ENCODE assay signal across 8 cellular contexts in genomic region chr13:113724780-113725315, GRCh38. TPM values are rescaled to one million over a fixed set of nuclear protein-coding genes. Genes with fewer than 3 reads are reported as not detected.
DNase-seq lines count a peak whose midpoint lies in the region; ATAC-seq and TF ChIP-seq lines count a peak whose summit lies in the region.

No MANE protein-coding gene starts in this region.

- H3K36me3 ChIP-seq in fibroblast of lung (ENCODE audit: control insufficient read depth, insufficient read depth, low read length): no peaks in the 10 kb centered on the region

- H3K9me3 ChIP-seq in fibroblast of lung (ENCODE audit: control insufficient read depth, insufficient read depth, low read depth, low read length): no peaks in the 10 kb centered on the region

- peak overlapping the region; percentile 23 for H2AFZ ChIP-seq in fibroblast of lung (ENCODE audit: low read length)

- TF ChIP-seq CTCF in fibroblast of lung (conservative IDR thresholded peaks at IDR 0.05 in 1 of 2, IDR thresholded peaks at IDR 0.05 in 1 of 2; ENCODE audit: low read depth in 1 of 2, low read length in 2 of 2): peak; percentile 71
- TF ChIP-seq CTCF in nephron (IDR thresholded peaks at IDR 0.05; ENCODE audit: unreplicated experiment in 3 of 3): peak; percentile 85 to 88 (median 86)

- H3K9ac ChIP-seq in fibroblast of lung (ENCODE audit: insufficient read depth, low read length): no peak overlapping the region

- ATAC-seq in HG03135 (IDR thresholded peaks at IDR 0.05; ENCODE audit: unreplicated experiment): peak; percentile 75
- ATAC-seq in activated T-cell treated with anti-CD3 and anti-CD28 coated beads, Interleukin-2, amount 50 U/mL, for 72 hours (replicated peaks in 1 of 2): peak; percentile 93 to 96

- peak overlapping the region; percentile 82 for H3K4me3 Mint-ChIP-seq in activated T-cell treated with anti-CD3 and anti-CD28 coated beads, Interleukin-2, amount 50 U/mL, for 72 hours
- H3K4me3 Mint-ChIP-seq in nephron: peak overlapping the region; percentile 76 to 81 (median 78)

- peaks cover 6% of the 10 kb centered on the region for H3K4me1 Mint-ChIP-seq in activated T-cell treated with anti-CD3 and anti-CD28 coated beads, Interleukin-2, amount 50 U/mL, for 72 hours (ENCODE audit: low read depth)
- peaks cover 10% of the 10 kb centered on the region for H3K4me1 Mint-ChIP-seq in nephron

- no peaks in the 10 kb centered on the region for H3K4me1 ChIP-seq in fibroblast of lung (ENCODE audit: control insufficient read depth, extremely low read depth, insufficient read depth, low read length)

- no peaks in the 10 kb centered on the region for H4K20me1 ChIP-seq in fibroblast of lung (ENCODE audit: control insufficient read depth, extremely low read depth, insufficient read depth, low read length)

- H3K36me3 Mint-ChIP-seq in activated T-cell treated with anti-CD3 and anti-CD28 coated beads, Interleukin-2, amount 50 U/mL, for 72 hours (ENCODE audit: insufficient read depth in 2 of 2): no peaks in the 10 kb centered on the region
- H3K36me3 Mint-ChIP-seq in nephron (ENCODE audit: low read depth): no peaks in the 10 kb centered on the region

- peak overlapping the region; percentile 17 to 51 (median 35) for H3K4me3 ChIP-seq in fibroblast of lung (replicated peaks in 1 of 4; ENCODE audit: control extremely low read depth in 1 of 4, insufficient read depth in 1 of 4, low read depth in 3 of 4, low read length in 4 of 4)

- H3K27ac ChIP-seq in fibroblast of lung (ENCODE audit: insufficient read depth, low read length): no peak overlapping the region

- DNase-seq in SKM-1 treated with dmso at 0.1 percent for 144 hours (lab: John Stamatoyannopoulos, UW; ENCODE audit: unreplicated experiment) (peak; percentile 57), SKM-1 (lab: John Stamatoyannopoulos, UW; ENCODE audit: unreplicated experiment) (no peak), NCI-H748 (lab: John Stamatoyannopoulos, UW; ENCODE audit: unreplicated experiment) (peak; percentile 84), fibroblast of lung (ENCODE audit: low read depth in 2 of 2) (peak; percentile 66 to 75)
- DNase-seq in activated T-cell treated with anti-CD3 and anti-CD28 coated beads, Interleukin-2, amount 50 U/mL, for 72 hours: peak; percentile 91
- DNase-seq in stimulated activated naive CD4-positive, alpha-beta T cell (lab: John Stamatoyannopoulos, UW): peak; percentile 90 to 96 (median 93)

- H3K27ac Mint-ChIP-seq in activated T-cell treated with anti-CD3 and anti-CD28 coated beads, Interleukin-2, amount 50 U/mL, for 72 hours: peak overlapping the region; percentile 96
- peak overlapping the region in 1 of 3 experiments; percentile 44 for H3K27ac Mint-ChIP-seq in nephron

- H3K27me3 ChIP-seq in fibroblast of lung (ENCODE audit: control insufficient read depth, insufficient read depth, low read length): peaks cover 5% of the 10 kb centered on the region

- peaks cover 5% of the 10 kb centered on the region for H3K27me3 Mint-ChIP-seq in activated T-cell treated with anti-CD3 and anti-CD28 coated beads, Interleukin-2, amount 50 U/mL, for 72 hours (ENCODE audit: low read depth)
- H3K27me3 Mint-ChIP-seq in nephron (ENCODE audit: low read depth): peaks cover 9% of the 10 kb centered on the region

- peak overlapping the region; percentile 75 for H3K4me2 ChIP-seq in fibroblast of lung (ENCODE audit: extremely low read depth, insufficient read depth, low read length)

- no peaks in the 10 kb centered on the region for H3K9me3 Mint-ChIP-seq in activated T-cell treated with anti-CD3 and anti-CD28 coated beads, Interleukin-2, amount 50 U/mL, for 72 hours
- no peaks in the 10 kb centered on the region for H3K9me3 Mint-ChIP-seq in nephron

- H3K79me2 ChIP-seq in fibroblast of lung (ENCODE audit: control insufficient read depth, insufficient read depth, low read length): no peaks in the 10 kb centered on the region

RNA-seq across cellular contexts. Expression of gene TMEM255B, which starts 34.2 kb away (rescaled TPM):
- total RNA-seq in activated T-cell treated with anti-CD3 and anti-CD28 coated beads, Interleukin-2, amount 50 U/mL, for 72 hours: 1 to 10 TPM; 1.2 TPM
- 0.26 and 10.4 TPM in 2 replicates for total RNA-seq in fibroblast of lung
- polyA plus RNA-seq in fibroblast of lung: 2.4 and 4.7 TPM in 2 replicates
- 3.7 and 6.4 TPM in 2 replicates for polyA plus RNA-seq in fibroblast of lung (2012)
- polyA minus RNA-seq in fibroblast of lung (ENCODE audit: low replicate concordance): 3.4 TPM in 1 of 2 replicates, not detected in the other

RNA-seq across cellular contexts. Expression of gene GRK1, which starts 57.8 kb away (rescaled TPM):
- total RNA-seq in activated T-cell treated with anti-CD3 and anti-CD28 coated beads, Interleukin-2, amount 50 U/mL, for 72 hours: under 1 TPM in 1 of 2 donors, not detected in 1; 0.22 TPM
- total RNA-seq in fibroblast of lung: 0.17 TPM in 1 of 2 replicates, not detected in the other
- not detected in 2 replicates for polyA plus RNA-seq in fibroblast of lung
- polyA plus RNA-seq in fibroblast of lung (2012): not detected in 2 replicates
- polyA minus RNA-seq in fibroblast of lung (ENCODE audit: low replicate concordance): not detected in 2 replicates
